ENCODE assay signal across 1 cellular context in the genomic region with DNA sequence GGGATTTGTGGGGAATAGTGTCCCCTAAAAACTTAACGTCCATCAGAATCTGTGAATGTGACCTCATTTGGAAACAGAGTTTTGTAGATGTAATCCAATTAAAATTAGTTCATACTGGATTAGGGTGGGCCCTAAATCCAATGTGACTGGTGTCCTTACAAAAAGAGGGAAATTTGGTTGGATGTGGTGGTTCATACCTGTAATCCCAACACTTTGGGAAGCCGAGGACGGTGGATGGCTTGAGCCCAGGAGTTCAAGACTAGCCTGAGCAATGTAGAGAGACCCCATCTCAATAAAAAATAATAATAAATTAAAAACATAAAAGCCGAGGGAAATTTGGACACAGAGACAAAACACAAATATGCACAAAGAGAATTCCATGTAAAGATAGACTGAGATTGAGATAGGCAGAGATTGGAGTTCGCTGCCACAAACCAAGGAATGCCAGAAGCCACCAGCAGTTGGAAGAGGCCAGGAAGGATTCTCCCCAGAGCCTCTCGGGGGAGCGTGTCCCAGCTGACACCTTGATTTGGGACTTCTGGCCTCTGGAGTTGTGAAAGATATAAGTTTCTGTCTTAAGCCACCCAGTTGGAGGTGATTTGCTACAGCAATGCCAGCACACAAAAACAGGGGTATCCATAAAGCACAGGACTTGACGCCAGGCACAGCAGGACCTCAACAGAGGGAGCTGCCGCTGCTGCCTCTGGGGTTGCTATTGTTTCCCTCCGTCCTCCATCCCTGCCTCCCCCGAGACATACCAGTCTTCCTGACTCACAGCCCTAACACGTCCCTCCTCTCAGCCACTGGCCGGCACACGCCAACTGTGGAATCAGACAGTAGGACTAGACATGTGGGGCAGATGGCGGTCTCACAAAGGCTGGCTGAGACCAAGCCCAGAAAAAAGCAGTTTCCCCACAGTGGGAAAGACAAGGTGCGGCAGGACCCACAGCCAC.
A peak's percentile ranks its signal among the peaks of the same experiment; 100 is the strongest.
TF ChIP-seq lines count a peak whose summit lies in the region.

No MANE protein-coding gene starts in this region.

TF ChIP-seq in HepG2, 621 proteins besides CTCF, POLR2A, EP300 and RAD21 (continued from another document):
- TF ChIP-seq, protein P1, sequence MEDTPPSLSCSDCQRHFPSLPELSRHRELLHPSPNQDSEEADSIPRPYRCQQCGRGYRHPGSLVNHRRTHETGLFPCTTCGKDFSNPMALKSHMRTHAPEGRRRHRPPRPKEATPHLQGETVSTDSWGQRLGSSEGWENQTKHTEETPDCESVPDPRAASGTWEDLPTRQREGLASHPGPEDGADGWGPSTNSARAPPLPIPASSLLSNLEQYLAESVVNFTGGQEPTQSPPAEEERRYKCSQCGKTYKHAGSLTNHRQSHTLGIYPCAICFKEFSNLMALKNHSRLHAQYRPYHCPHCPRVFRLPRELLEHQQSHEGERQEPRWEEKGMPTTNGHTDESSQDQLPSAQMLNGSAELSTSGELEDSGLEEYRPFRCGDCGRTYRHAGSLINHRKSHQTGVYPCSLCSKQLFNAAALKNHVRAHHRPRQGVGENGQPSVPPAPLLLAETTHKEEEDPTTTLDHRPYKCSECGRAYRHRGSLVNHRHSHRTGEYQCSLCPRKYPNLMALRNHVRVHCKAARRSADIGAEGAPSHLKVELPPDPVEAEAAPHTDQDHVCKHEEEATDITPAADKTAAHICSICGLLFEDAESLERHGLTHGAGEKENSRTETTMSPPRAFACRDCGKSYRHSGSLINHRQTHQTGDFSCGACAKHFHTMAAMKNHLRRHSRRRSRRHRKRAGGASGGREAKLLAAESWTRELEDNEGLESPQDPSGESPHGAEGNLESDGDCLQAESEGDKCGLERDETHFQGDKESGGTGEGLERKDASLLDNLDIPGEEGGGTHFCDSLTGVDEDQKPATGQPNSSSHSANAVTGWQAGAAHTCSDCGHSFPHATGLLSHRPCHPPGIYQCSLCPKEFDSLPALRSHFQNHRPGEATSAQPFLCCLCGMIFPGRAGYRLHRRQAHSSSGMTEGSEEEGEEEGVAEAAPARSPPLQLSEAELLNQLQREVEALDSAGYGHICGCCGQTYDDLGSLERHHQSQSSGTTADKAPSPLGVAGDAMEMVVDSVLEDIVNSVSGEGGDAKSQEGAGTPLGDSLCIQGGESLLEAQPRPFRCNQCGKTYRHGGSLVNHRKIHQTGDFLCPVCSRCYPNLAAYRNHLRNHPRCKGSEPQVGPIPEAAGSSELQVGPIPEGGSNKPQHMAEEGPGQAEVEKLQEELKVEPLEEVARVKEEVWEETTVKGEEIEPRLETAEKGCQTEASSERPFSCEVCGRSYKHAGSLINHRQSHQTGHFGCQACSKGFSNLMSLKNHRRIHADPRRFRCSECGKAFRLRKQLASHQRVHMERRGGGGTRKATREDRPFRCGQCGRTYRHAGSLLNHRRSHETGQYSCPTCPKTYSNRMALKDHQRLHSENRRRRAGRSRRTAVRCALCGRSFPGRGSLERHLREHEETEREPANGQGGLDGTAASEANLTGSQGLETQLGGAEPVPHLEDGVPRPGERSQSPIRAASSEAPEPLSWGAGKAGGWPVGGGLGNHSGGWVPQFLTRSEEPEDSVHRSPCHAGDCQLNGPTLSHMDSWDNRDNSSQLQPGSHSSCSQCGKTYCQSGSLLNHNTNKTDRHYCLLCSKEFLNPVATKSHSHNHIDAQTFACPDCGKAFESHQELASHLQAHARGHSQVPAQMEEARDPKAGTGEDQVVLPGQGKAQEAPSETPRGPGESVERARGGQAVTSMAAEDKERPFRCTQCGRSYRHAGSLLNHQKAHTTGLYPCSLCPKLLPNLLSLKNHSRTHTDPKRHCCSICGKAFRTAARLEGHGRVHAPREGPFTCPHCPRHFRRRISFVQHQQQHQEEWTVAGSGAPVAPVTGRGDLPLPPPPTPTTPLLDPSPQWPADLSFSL (CRISPR knock-in tag; IDR thresholded peaks at IDR 0.05) = no peak
- TF ChIP-seq HMGA1 (CRISPR knock-in tag; conservative IDR thresholded peaks at IDR 0.05) (no peak), ETV6 (CRISPR knock-in tag; conservative IDR thresholded peaks at IDR 0.05) (no peak), ZNF138 (CRISPR knock-in tag; IDR thresholded peaks at IDR 0.05; ENCODE audit: low read depth) (no peak), IKZF1 (IDR thresholded peaks at IDR 0.05) (no peak), ZNF326 (CRISPR knock-in tag; IDR thresholded peaks at IDR 0.05; ENCODE audit: borderline replicate concordance) (no peak), SYNCRIP (IDR thresholded peaks at IDR 0.05; ENCODE audit: insufficient read depth, low read depth, low read length) (no peak), ZFAT (CRISPR knock-in tag; conservative IDR thresholded peaks at IDR 0.05) (no peak), TSC22D2 (CRISPR knock-in tag; IDR thresholded peaks at IDR 0.05; ENCODE audit: borderline replicate concordance) (no peak), NR3C1 (CRISPR knock-in tag; IDR thresholded peaks at IDR 0.05) (no peak), FOXA3 (CRISPR knock-in tag; IDR thresholded peaks at IDR 0.05) (no peak), HDAC1 (CRISPR knock-in tag; IDR thresholded peaks at IDR 0.05) (0 out of 2 replicates have a peak, but pooled peaks have one; percentile 8), SIN3B (IDR thresholded peaks at IDR 0.05; ENCODE audit: low read length) (no peak), NFKBIZ (CRISPR knock-in tag; IDR thresholded peaks at IDR 0.05) (no peak), ZSCAN9 (CRISPR knock-in tag; IDR thresholded peaks at IDR 0.05; ENCODE audit: borderline replicate concordance) (no peak), ZNF335 (CRISPR knock-in tag; IDR thresholded peaks at IDR 0.05) (no peak), GABPA (IDR thresholded peaks at IDR 0.05; ENCODE audit: low read depth, low read length) (no peak), GABPA (CRISPR knock-in tag; IDR thresholded peaks at IDR 0.05; ENCODE audit: low read depth) (no peak), BHLHE40 (IDR thresholded peaks at IDR 0.05; ENCODE audit: low read length) (0 out of 2 replicates have a peak, but pooled peaks have one; percentile 40), FOSL2 (CRISPR knock-in tag; IDR thresholded peaks at IDR 0.05) (peak; percentile 56), FOXJ3 (CRISPR knock-in tag; IDR thresholded peaks at IDR 0.05; ENCODE audit: borderline replicate concordance) (no peak), ZNF891 (CRISPR knock-in tag; IDR thresholded peaks at IDR 0.05) (no peak), CHD4 (IDR thresholded peaks at IDR 0.05; ENCODE audit: borderline replicate concordance, low read length) (peak; percentile 95), STAG1 (CRISPR knock-in tag; IDR thresholded peaks at IDR 0.05) (no peak), MAFF (IDR thresholded peaks at IDR 0.05; ENCODE audit: low read depth, low read length) (no peak; the same call in 1 of the 2 replicates), ZNF674 (CRISPR knock-in tag; IDR thresholded peaks at IDR 0.05; ENCODE audit: low read depth) (no peak), SATB2 (CRISPR knock-in tag; IDR thresholded peaks at IDR 0.05) (no peak), HDAC6 (IDR thresholded peaks at IDR 0.05; ENCODE audit: low read depth, low read length) (no peak), HNRNPH1 (optimal IDR thresholded peaks at IDR 0.05; ENCODE audit: low read depth, low read length) (no peak), ZNF296 (CRISPR knock-in tag; conservative IDR thresholded peaks at IDR 0.05) (no peak), RARA (CRISPR knock-in tag; IDR thresholded peaks at IDR 0.05) (no peak), NFE2L1 (CRISPR knock-in tag; IDR thresholded peaks at IDR 0.05; ENCODE audit: borderline replicate concordance) (no peak), PCBP1 (IDR thresholded peaks at IDR 0.05; ENCODE audit: borderline replicate concordance, low read depth, low read length) (no peak), KAT8 (CRISPR knock-in tag; IDR thresholded peaks at IDR 0.05) (no peak), AGO2 (optimal IDR thresholded peaks at IDR 0.05; ENCODE audit: low read depth, low read length) (no peak), RORA (CRISPR knock-in tag; IDR thresholded peaks at IDR 0.05) (no peak), ARID2 (CRISPR knock-in tag; IDR thresholded peaks at IDR 0.05; ENCODE audit: borderline replicate concordance) (0 out of 2 replicates have a peak, but pooled peaks have one; percentile 21), HNF4G (IDR thresholded peaks at IDR 0.05; ENCODE audit: borderline replicate concordance, low read depth, low read length) (no peak), HNF4G (CRISPR knock-in tag; IDR thresholded peaks at IDR 0.05; ENCODE audit: borderline replicate concordance, low read depth) (no peak)
- TF ChIP-seq, protein P2, sequence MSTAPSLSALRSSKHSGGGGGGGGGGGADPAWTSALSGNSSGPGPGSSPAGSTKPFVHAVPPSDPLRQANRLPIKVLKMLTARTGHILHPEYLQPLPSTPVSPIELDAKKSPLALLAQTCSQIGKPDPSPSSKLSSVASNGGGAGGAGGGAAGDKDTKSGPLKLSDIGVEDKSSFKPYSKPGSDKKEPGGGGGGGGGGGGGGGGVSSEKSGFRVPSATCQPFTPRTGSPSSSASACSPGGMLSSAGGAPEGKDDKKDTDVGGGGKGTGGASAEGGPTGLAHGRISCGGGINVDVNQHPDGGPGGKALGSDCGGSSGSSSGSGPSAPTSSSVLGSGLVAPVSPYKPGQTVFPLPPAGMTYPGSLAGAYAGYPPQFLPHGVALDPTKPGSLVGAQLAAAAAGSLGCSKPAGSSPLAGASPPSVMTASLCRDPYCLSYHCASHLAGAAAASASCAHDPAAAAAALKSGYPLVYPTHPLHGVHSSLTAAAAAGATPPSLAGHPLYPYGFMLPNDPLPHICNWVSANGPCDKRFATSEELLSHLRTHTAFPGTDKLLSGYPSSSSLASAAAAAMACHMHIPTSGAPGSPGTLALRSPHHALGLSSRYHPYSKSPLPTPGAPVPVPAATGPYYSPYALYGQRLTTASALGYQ (CRISPR knock-in tag; IDR thresholded peaks at IDR 0.05) = no peak
- TF ChIP-seq, protein P3, sequence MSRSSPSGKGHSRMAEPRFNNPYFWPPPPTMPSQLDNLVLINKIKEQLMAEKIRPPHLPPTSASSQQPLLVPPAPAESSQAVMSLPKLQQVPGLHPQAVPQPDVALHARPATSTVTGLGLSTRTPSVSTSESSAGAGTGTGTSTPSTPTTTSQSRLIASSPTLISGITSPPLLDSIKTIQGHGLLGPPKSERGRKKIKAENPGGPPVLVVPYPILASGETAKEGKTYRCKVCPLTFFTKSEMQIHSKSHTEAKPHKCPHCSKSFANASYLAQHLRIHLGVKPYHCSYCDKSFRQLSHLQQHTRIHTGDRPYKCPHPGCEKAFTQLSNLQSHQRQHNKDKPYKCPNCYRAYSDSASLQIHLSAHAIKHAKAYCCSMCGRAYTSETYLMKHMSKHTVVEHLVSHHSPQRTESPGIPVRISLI (CRISPR knock-in tag; IDR thresholded peaks at IDR 0.05; ENCODE audit: borderline replicate concordance) = no peak
- TF ChIP-seq, protein P4, sequence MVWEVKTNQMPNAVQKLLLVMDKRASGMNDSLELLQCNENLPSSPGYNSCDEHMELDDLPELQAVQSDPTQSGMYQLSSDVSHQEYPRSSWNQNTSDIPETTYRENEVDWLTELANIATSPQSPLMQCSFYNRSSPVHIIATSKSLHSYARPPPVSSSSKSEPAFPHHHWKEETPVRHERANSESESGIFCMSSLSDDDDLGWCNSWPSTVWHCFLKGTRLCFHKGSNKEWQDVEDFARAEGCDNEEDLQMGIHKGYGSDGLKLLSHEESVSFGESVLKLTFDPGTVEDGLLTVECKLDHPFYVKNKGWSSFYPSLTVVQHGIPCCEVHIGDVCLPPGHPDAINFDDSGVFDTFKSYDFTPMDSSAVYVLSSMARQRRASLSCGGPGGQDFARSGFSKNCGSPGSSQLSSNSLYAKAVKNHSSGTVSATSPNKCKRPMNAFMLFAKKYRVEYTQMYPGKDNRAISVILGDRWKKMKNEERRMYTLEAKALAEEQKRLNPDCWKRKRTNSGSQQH (CRISPR knock-in tag; IDR thresholded peaks at IDR 0.05; ENCODE audit: low read depth) = no peak
- TF ChIP-seq, protein P5, sequence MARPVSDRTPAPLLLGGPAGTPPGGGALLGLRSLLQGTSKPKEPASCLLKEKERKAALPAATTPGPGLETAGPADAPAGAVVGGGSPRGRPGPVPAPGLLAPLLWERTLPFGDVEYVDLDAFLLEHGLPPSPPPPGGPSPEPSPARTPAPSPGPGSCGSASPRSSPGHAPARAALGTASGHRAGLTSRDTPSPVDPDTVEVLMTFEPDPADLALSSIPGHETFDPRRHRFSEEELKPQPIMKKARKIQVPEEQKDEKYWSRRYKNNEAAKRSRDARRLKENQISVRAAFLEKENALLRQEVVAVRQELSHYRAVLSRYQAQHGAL (CRISPR knock-in tag; IDR thresholded peaks at IDR 0.05; ENCODE audit: not compliant biosample characterization) = no peak
- TF ChIP-seq, protein P6, sequence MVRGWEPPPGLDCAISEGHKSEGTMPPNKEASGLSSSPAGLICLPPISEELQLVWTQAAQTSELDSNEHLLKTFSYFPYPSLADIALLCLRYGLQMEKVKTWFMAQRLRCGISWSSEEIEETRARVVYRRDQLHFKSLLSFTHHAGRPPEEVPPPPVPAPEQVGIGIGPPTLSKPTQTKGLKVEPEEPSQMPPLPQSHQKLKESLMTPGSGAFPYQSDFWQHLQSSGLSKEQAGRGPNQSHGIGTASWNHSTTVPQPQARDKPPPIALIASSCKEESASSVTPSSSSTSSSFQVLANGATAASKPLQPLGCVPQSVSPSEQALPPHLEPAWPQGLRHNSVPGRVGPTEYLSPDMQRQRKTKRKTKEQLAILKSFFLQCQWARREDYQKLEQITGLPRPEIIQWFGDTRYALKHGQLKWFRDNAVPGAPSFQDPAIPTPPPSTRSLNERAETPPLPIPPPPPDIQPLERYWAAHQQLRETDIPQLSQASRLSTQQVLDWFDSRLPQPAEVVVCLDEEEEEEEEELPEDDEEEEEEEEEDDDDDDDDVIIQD (CRISPR knock-in tag; IDR thresholded peaks at IDR 0.05; ENCODE audit: low read depth) = no peak
- TF ChIP-seq, protein P7, sequence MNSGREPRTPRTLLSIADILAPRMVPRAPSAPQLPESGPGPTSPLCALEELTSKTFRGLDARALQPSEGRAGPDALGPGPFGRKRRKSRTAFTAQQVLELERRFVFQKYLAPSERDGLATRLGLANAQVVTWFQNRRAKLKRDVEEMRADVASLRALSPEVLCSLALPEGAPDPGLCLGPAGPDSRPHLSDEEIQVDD (CRISPR knock-in tag; IDR thresholded peaks at IDR 0.05; ENCODE audit: borderline replicate concordance) = no peak
- TF ChIP-seq, protein P8, sequence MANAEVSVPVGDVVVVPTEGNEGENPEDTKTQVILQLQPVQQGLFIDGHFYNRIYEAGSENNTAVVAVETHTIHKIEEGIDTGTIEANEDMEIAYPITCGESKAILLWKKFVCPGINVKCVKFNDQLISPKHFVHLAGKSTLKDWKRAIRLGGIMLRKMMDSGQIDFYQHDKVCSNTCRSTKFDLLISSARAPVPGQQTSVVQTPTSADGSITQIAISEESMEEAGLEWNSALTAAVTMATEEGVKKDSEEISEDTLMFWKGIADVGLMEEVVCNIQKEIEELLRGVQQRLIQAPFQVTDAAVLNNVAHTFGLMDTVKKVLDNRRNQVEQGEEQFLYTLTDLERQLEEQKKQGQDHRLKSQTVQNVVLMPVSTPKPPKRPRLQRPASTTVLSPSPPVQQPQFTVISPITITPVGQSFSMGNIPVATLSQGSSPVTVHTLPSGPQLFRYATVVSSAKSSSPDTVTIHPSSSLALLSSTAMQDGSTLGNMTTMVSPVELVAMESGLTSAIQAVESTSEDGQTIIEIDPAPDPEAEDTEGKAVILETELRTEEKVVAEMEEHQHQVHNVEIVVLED (CRISPR knock-in tag; IDR thresholded peaks at IDR 0.05; ENCODE audit: borderline replicate concordance) = no peak
- TF ChIP-seq, protein P9, sequence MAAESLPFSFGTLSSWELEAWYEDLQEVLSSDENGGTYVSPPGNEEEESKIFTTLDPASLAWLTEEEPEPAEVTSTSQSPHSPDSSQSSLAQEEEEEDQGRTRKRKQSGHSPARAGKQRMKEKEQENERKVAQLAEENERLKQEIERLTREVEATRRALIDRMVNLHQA (CRISPR knock-in tag; IDR thresholded peaks at IDR 0.05) = no peak
TF ChIP-seq in HepG2: peak in this region for 33.
